ENCODE assay signal across 30 cellular contexts in the genomic region with DNA sequence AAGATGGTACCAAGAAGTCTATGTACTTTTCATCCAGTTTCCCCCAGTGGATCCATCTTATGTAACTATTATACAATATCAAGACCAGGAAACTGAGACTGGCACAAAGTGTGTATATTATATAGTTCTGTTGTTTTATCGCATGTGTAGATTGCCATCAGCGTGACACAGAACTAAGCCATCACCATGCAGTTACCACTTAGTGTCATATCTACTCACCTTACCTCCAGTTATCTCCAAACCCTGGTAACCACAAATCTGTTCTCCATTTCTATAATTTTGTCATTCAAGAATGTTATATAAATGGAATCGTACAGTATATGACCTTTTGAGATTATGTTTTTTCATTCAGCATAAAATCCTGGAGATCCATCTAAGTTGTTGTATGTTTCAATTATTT. TPM values are rescaled to one million over a fixed set of nuclear protein-coding genes. Genes with fewer than 3 reads are reported as not detected.
"Had no signal": no experiment of that assay in that cellular context is flagged by ENCODE, and none has a peak within 500 bp of the region (broad histone marks: within the 10 kb centered on the region; RNA-seq: fewer than 3 reads in every experiment).

No MANE protein-coding gene starts in this region.

- DNase-seq: activated CD4-positive, alpha-beta memory T cell treated with anti-CD3 and anti-CD28 coated beads for 36 hours; activated CD4-positive, alpha-beta T cell treated with anti-CD3 and anti-CD28 coated beads for 36 hours; activated CD4-positive, alpha-beta T cell treated with anti-CD3 and anti-CD28 coated beads, Interleukin-2, amount 10 ng/mL, durations not matched to agents 24 days and 14 days; activated CD4-positive, CD25-positive, alpha-beta regulatory T cell; activated CD4-positive, CD25-positive, alpha-beta regulatory T cell treated with anti-CD3 and anti-CD28 coated beads, Interleukin-2, amount 50 U/mL, for 72 hours; activated CD8-positive, alpha-beta memory T cell treated with anti-CD3 and anti-CD28 coated beads, Interleukin-2, amount 10 ng/mL, durations not matched to agents 7 days and 5 days; activated CD8-positive, alpha-beta memory T cell treated with anti-CD3 and anti-CD28 coated beads, Interleukin-2, amount 50 U/mL, for 4 hours; activated CD8-positive, alpha-beta T cell treated with anti-CD3 and anti-CD28 coated beads, Interleukin-2, amount 10 ng/mL, durations not matched to agents 7 days and 5 days; activated effector memory CD4-positive, alpha-beta T cell treated with anti-CD3 and anti-CD28 coated beads, Interleukin-2, amount 50 U/mL, for 16 hours; activated naive CD4-positive, alpha-beta T cell treated with anti-CD3 and anti-CD28 coated beads for 36 hours; activated naive CD8-positive, alpha-beta T cell treated with anti-CD3 and anti-CD28 coated beads for 36 hours; activated naive CD8-positive, alpha-beta T cell treated with anti-CD3 and anti-CD28 coated beads, Interleukin-2, amount 50 U/mL, for 24 hours; activated T-cell treated with anti-CD3 and anti-CD28 coated beads, Interleukin-2, amount 50 U/mL, for 1 hour; activated T-cell treated with anti-CD3 and anti-CD28 coated beads, Interleukin-2, amount 50 U/mL, for 48 hours; adrenal gland; aorta; body of pancreas; cortex of kidney; dermis blood vessel endothelial cell; effector CD8-positive, alpha-beta T cell; esophagus squamous epithelium; foreskin melanocyte had no signal

- H3K4me1 Mint-ChIP-seq: activated CD4-positive, alpha-beta T cell treated with anti-CD3 and anti-CD28 coated beads for 36 hours; central memory CD8-positive, alpha-beta T cell had no signal

- H3K9me3 ChIP-seq: adrenal gland, body of pancreas, esophagus squamous epithelium, gastroesophageal sphincter had no signal

- H3K27me3 ChIP-seq: adrenal gland, body of pancreas, esophagus squamous epithelium, gastroesophageal sphincter had no signal

- H3K4me3 Mint-ChIP-seq: activated CD4-positive, alpha-beta memory T cell treated with anti-CD3 and anti-CD28 coated beads for 36 hours; activated CD4-positive, alpha-beta T cell treated with anti-CD3 and anti-CD28 coated beads for 36 hours; activated CD4-positive, alpha-beta T cell treated with anti-CD3 and anti-CD28 coated beads, Interleukin-2, amount 10 ng/mL, durations not matched to agents 24 days and 14 days; activated CD8-positive, alpha-beta memory T cell treated with anti-CD3 and anti-CD28 coated beads, Interleukin-2, amount 10 ng/mL, durations not matched to agents 7 days and 5 days; activated CD8-positive, alpha-beta T cell treated with anti-CD3 and anti-CD28 coated beads, Interleukin-2, amount 10 ng/mL, durations not matched to agents 7 days and 5 days; activated naive CD4-positive, alpha-beta T cell treated with anti-CD3 and anti-CD28 coated beads for 36 hours; activated naive CD4-positive, alpha-beta T cell treated with anti-CD3 and anti-CD28 coated beads, Interleukin-2, amount 50 U/mL, for 24 hours; activated naive CD8-positive, alpha-beta T cell treated with anti-CD3 and anti-CD28 coated beads for 36 hours; activated naive CD8-positive, alpha-beta T cell treated with anti-CD3 and anti-CD28 coated beads, Interleukin-2, amount 50 U/mL, for 24 hours; activated T-helper 1 cell treated with anti-CD3 and anti-CD28 coated beads, Interleukin-12 subunit alpha, Interleukin-12 subunit beta, Interleukin-2, Interleukin-4 antibody, amounts not matched to agents 30 ng/mL and 10 ng/mL and 1 ng/mL, durations not matched to agents 14 hours and 24 hours and 36 hours; central memory CD8-positive, alpha-beta T cell had no signal

- H3K27ac Mint-ChIP-seq: activated CD4-positive, alpha-beta memory T cell treated with anti-CD3 and anti-CD28 coated beads for 36 hours; activated CD4-positive, alpha-beta T cell treated with anti-CD3 and anti-CD28 coated beads for 36 hours; activated CD4-positive, alpha-beta T cell treated with anti-CD3 and anti-CD28 coated beads, Interleukin-2, amount 10 ng/mL, durations not matched to agents 24 days and 14 days; activated CD8-positive, alpha-beta memory T cell treated with anti-CD3 and anti-CD28 coated beads, Interleukin-2, amount 10 ng/mL, durations not matched to agents 7 days and 5 days; activated CD8-positive, alpha-beta T cell treated with anti-CD3 and anti-CD28 coated beads, Interleukin-2, amount 10 ng/mL, durations not matched to agents 7 days and 5 days; activated naive CD4-positive, alpha-beta T cell treated with anti-CD3 and anti-CD28 coated beads for 36 hours; activated naive CD4-positive, alpha-beta T cell treated with anti-CD3 and anti-CD28 coated beads, Interleukin-2, amount 50 U/mL, for 24 hours; activated naive CD8-positive, alpha-beta T cell treated with anti-CD3 and anti-CD28 coated beads for 36 hours; activated naive CD8-positive, alpha-beta T cell treated with anti-CD3 and anti-CD28 coated beads, Interleukin-2, amount 50 U/mL, for 24 hours; activated T-helper 1 cell treated with anti-CD3 and anti-CD28 coated beads, Interleukin-12 subunit alpha, Interleukin-12 subunit beta, Interleukin-2, Interleukin-4 antibody, amounts not matched to agents 30 ng/mL and 10 ng/mL and 1 ng/mL, durations not matched to agents 14 hours and 24 hours and 36 hours; activated T-helper 2 cell treated with anti-CD3 and anti-CD28 coated beads, Interferon-gamma antibody, Interleukin-2, Interleukin-4, amounts not matched to agents 10 μg/mL and 5 μg/mL and 100 μg/mL, durations not matched to agents 14 hours and 24 hours and 36 hours had no signal

- H3K9me3 Mint-ChIP-seq: activated CD4-positive, alpha-beta memory T cell treated with anti-CD3 and anti-CD28 coated beads for 36 hours; activated CD4-positive, alpha-beta T cell treated with anti-CD3 and anti-CD28 coated beads, Interleukin-2, amount 10 ng/mL, durations not matched to agents 24 days and 14 days; activated naive CD4-positive, alpha-beta T cell treated with anti-CD3 and anti-CD28 coated beads for 36 hours; activated naive CD4-positive, alpha-beta T cell treated with anti-CD3 and anti-CD28 coated beads, Interleukin-2, amount 50 U/mL, for 24 hours; activated naive CD8-positive, alpha-beta T cell treated with anti-CD3 and anti-CD28 coated beads for 36 hours; activated naive CD8-positive, alpha-beta T cell treated with anti-CD3 and anti-CD28 coated beads, Interleukin-2, amount 50 U/mL, for 24 hours; activated T-helper 1 cell treated with anti-CD3 and anti-CD28 coated beads, Interleukin-12 subunit alpha, Interleukin-12 subunit beta, Interleukin-2, Interleukin-4 antibody, amounts not matched to agents 30 ng/mL and 10 ng/mL and 1 ng/mL, durations not matched to agents 14 hours and 24 hours and 36 hours; activated T-helper 2 cell treated with anti-CD3 and anti-CD28 coated beads, Interferon-gamma antibody, Interleukin-2, Interleukin-4, amounts not matched to agents 10 μg/mL and 5 μg/mL and 100 μg/mL, durations not matched to agents 14 hours and 24 hours and 36 hours; central memory CD8-positive, alpha-beta T cell had no signal

- ATAC-seq: activated CD4-positive, alpha-beta T cell treated with anti-CD3 and anti-CD28 coated beads for 36 hours; activated CD8-positive, alpha-beta memory T cell treated with anti-CD3 and anti-CD28 coated beads, Interleukin-2, amount 10 ng/mL, durations not matched to agents 7 days and 5 days; activated CD8-positive, alpha-beta T cell treated with anti-CD3 and anti-CD28 coated beads, Interleukin-2, amount 10 ng/mL, durations not matched to agents 7 days and 5 days; activated naive CD8-positive, alpha-beta T cell treated with anti-CD3 and anti-CD28 coated beads, Interleukin-2, amount 50 U/mL, for 24 hours; body of pancreas; gastroesophageal sphincter had no signal

- H3K4me1 ChIP-seq: body of pancreas, esophagus squamous epithelium, gastroesophageal sphincter had no signal

- H3K27ac ChIP-seq: body of pancreas, epithelial cell of prostate, esophagus squamous epithelium, gastroesophageal sphincter had no signal

- H3K4me3 ChIP-seq: adrenal gland, body of pancreas, esophagus squamous epithelium, gastroesophageal sphincter had no signal

RNA-seq across cellular contexts. Expression of a gene that starts 34.7 kb away (rescaled TPM):
- total RNA-seq: dermis blood vessel endothelial cell, fibroblast of villous mesenchyme had no signal
- polyA plus RNA-seq: fibroblast of lung had no signal
